Comparison of ENCODE assay signal across 26 cellular contexts in the genomic region with DNA sequence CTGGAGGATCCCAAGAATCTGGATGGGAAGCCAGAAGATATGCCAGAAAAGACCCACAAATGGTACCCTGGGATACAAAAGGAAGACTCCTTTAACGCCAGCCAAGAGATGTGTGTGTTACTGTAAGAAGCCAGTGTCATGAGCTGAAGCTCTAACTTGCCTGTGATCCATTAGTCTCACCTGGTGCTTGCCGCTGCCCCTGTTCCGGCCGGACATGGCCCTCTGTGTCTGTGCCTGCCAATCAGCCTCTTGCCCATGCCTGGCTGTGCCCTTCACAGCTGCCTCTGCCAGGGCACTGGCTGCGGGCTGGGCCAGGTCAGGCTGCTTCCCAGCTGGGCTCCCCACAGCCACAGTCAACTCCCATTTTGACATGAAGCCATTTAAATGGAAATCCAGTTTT. TPM values are rescaled to one million over a fixed set of nuclear protein-coding genes. Genes with fewer than 3 reads are reported as not detected.
"Had no signal": no experiment of that assay in that cellular context is flagged by ENCODE, and none has a peak within 500 bp of the region (broad histone marks: within the 10 kb centered on the region; RNA-seq: fewer than 3 reads in every experiment).

No MANE protein-coding gene starts in this region.

- DNase-seq: dermis blood vessel endothelial cell; dorsolateral prefrontal cortex; effector CD4-positive, alpha-beta T cell; effector memory CD4-positive, alpha-beta T cell; esophagus squamous epithelium; foreskin fibroblast; foreskin melanocyte; gastrocnemius medialis; glutamatergic neuron; head of caudate nucleus; heart right ventricle; hippocampal formation; left cardiac atrium; left lung; left ventricle myocardium superior; lower lobe of right lung; mesenchymal stem cell; mucosa of descending colon; naive thymus-derived CD4-positive, alpha-beta T cell had no signal

- ATAC-seq: gastrocnemius medialis; heart right ventricle; left cardiac atrium; left lung; left ventricle myocardium superior; lower lobe of right lung; mucosa of descending colon; naive thymus-derived CD4-positive, alpha-beta T cell had no signal

- H3K9me3 ChIP-seq: esophagus squamous epithelium, gastrocnemius medialis, heart right ventricle, left lung, lower lobe of right lung, mucosa of descending colon had no signal

- H3K4me1 ChIP-seq: esophagus squamous epithelium, gastrocnemius medialis, heart right ventricle, left lung, lower lobe of right lung had no signal

- H3K27ac ChIP-seq: coronary artery, dorsolateral prefrontal cortex, esophagus squamous epithelium, gastrocnemius medialis, heart right ventricle, left lung, lower lobe of right lung had no signal

- FAIRE-seq: colon, endothelial cell of umbilical vein, keratinocyte had no signal

- H3K27me3 ChIP-seq: dorsolateral prefrontal cortex, gastrocnemius medialis, left lung had no signal

- H3K4me3 ChIP-seq: coronary artery, dorsolateral prefrontal cortex, esophagus squamous epithelium, gastrocnemius medialis, heart right ventricle, left lung, lower lobe of right lung, mucosa of descending colon had no signal

- H3K36me3 ChIP-seq: esophagus squamous epithelium, gastrocnemius medialis, heart right ventricle, left lung, lower lobe of right lung had no signal

RNA-seq across cellular contexts. Expression of a gene that starts 55.4 kb away (rescaled TPM):
- total RNA-seq: endothelial cell of umbilical vein; gastrocnemius medialis; left lung; left ventricle myocardium superior; lower lobe of right lung; lung microvascular endothelial cell; mesenteric fat pad; mesothelial cell of epicardium; naive thymus-derived CD4-positive, alpha-beta T cell had no signal
- polyA plus RNA-seq: endothelial cell of umbilical vein; keratinocyte; naive thymus-derived CD4-positive, alpha-beta T cell had no signal
